22 cellular contexts compared by ENCODE assay signal in genomic region chr1:72869873-72870272, GRCh38.
"Had no signal": no experiment of that assay in that cellular context is flagged by ENCODE, and none has a peak within 500 bp of the region (broad histone marks: within the 10 kb centered on the region; RNA-seq: fewer than 3 reads in every experiment).

No MANE protein-coding gene starts in this region.

- DNase-seq: naive thymus-derived CD8-positive, alpha-beta T cell; nephron progenitor cell; occipital lobe; pancreas; right cardiac atrium; right lobe of liver; sigmoid colon; small intestine; stimulated activated CD4-positive, alpha-beta T cell treated with anti-CD3 and anti-CD28 coated beads, Interleukin-15, amount 100 ng/mL, for 24 hours; stimulated activated CD4-positive, alpha-beta T cell treated with anti-CD3 and anti-CD28 coated beads, Interleukin-2, amount 100 ng/mL, for 24 hours; stimulated activated CD4-positive, alpha-beta T cell treated with anti-CD3 and anti-CD28 coated beads, Interleukin-2, amount 100 ng/mL, for 48 hours; stimulated activated CD4-positive, alpha-beta T cell treated with anti-CD3 and anti-CD28 coated beads, Interleukin-4, amount 100 ng/mL, for 24 hours; stimulated activated naive B cell treated with anti-CD40 and anti-IgM and Interleukin-4, amounts not matched to agents 10 μg/mL and 1 μg/mL and 100 μg/mL, for 72 hours; stimulated activated naive CD4-positive, alpha-beta T cell treated with Interleukin-2 at 50 U/mL for 16 hours; stomach; thyroid gland; trophoblast cell; upper lobe of left lung had no signal

- H3K27me3 ChIP-seq: pancreas, right lobe of liver, sigmoid colon, stomach, thyroid gland, tibial nerve, upper lobe of left lung, vagina had no signal

- H3K27ac ChIP-seq: pancreas, prostate gland, right lobe of liver, sigmoid colon, stomach, thoracic aorta, thyroid gland, tibial nerve, upper lobe of left lung, vagina had no signal

- H3K9me3 ChIP-seq: pancreas, prostate gland, right lobe of liver, sigmoid colon, stomach, thoracic aorta, thyroid gland, tibial nerve, upper lobe of left lung, vagina had no signal

- H3K4me3 ChIP-seq: pancreas, prostate gland, right lobe of liver, sigmoid colon, stomach, thoracic aorta, thyroid gland, tibial nerve, upper lobe of left lung, vagina had no signal

- H3K4me1 ChIP-seq: pancreas, prostate gland, right lobe of liver, sigmoid colon, stomach, thyroid gland, tibial nerve, upper lobe of left lung, vagina had no signal

- H3K36me3 ChIP-seq: pancreas, prostate gland, right lobe of liver, sigmoid colon, stomach, thoracic aorta, thyroid gland, tibial nerve, upper lobe of left lung, vagina had no signal
